Comparison of ENCODE assay signal across 17 cellular contexts in genomic region chr13:44818016-44818415, GRCh38.
DNase-seq lines count a peak whose midpoint lies in the region; ATAC-seq and TF ChIP-seq lines count a peak whose summit lies in the region.
"Had no signal": no experiment of that assay in that cellular context is flagged by ENCODE, and none has a peak within 500 bp of the region (broad histone marks: within the 10 kb centered on the region; RNA-seq: fewer than 3 reads in every experiment).

No MANE protein-coding gene starts in this region.

- H3K9me3 ChIP-seq in PC-9 (ENCODE audit: insufficient read depth, low read depth) (peaks cover 7% of the 10 kb centered on the region; the same call in 1 of the 2 replicates), trophoblast cell (ENCODE audit: insufficient read depth, low read depth, low read length) (no peaks in the 10 kb centered on the region)
- H3K9me3 ChIP-seq: BLaER1 treated with 17β-estradiol and CSF1 and Interleukin-3, amounts not matched to agents 10 nM and 100 nM had no signal

- no peak overlapping the region for H2AK5ac ChIP-seq in trophoblast cell (ENCODE audit: low read length)

- H3K4me1 ChIP-seq in PC-9 (replicated peaks; ENCODE audit: insufficient read depth) (peaks cover 63% of the 10 kb centered on the region), trophoblast cell (ENCODE audit: control insufficient read depth in 1 of 2, insufficient read depth in 2 of 2, low read length in 2 of 2) (peaks cover 27 to 35% of the 10 kb centered on the region in 2 experiments)

- no peak overlapping the region for H4K8ac ChIP-seq in trophoblast cell (ENCODE audit: low read depth, low read length)

- intact Hi-C loops in PC-9 (cut with micrococcal nuclease; ENCODE audit: unreplicated experiment), result loop anchor here (5.0 kb wide), 1 partner anchor 911 kb away; no protein-coding TSS in a partner anchor
- intact Hi-C loops in sciatic nerve (cut with DNase I), result no loop called here
- intact Hi-C loops in left colon (cut with DNase I, micrococcal nuclease), result no loop called here

- DNase-seq in NCI-H1417 (lab: John Stamatoyannopoulos, UW) (peak in 2 of 3 experiments; percentile 22 to 28), NCI-H1417 treated with DMSO at 0.1 percent for 48 hours (lab: John Stamatoyannopoulos, UW) (no peak), PC-9 (no peak), epithelial cell of prostate (ENCODE audit: low read depth, low spot score) (no peak), trophoblast cell (peak; percentile 71 to 91), sciatic nerve (ENCODE audit: low spot score) (no peak), OCI-M1 (lab: John Stamatoyannopoulos, UW) (no peak), left colon (no peak)
- DNase-seq: CD8-positive, alpha-beta memory T cell; DMS 273 treated with DMSO at 0.1 percent for 48 hours; NCI-H1436; NCI-H2029 treated with DMSO at 0.1 percent for 48 hours; NCI-H2171 treated with DMSO at 0.1 percent for 48 hours; NCI-H774 had no signal

- no peaks in the 10 kb centered on the region for H4K20me1 ChIP-seq in PC-9 (ENCODE audit: insufficient read depth)
- H4K20me1 ChIP-seq: BLaER1 treated with 17β-estradiol and CSF1 and Interleukin-3, amounts not matched to agents 10 nM and 100 nM had no signal

- H4K12ac ChIP-seq in trophoblast cell (ENCODE audit: low read depth, low read length), result no peak overlapping the region

- no peak for TF ChIP-seq CTCF in PC-9 (conservative IDR thresholded peaks at IDR 0.05)

- peak overlapping the region; percentile 98 for H2BK12ac ChIP-seq in trophoblast cell (ENCODE audit: low read length)

- H3K27ac ChIP-seq in PC-9 (peak overlapping the region; percentile 86), epithelial cell of prostate (peak overlapping the region; percentile 51), trophoblast cell (ENCODE audit: low read depth, low read length) (peak overlapping the region; percentile 43)
- H3K27ac ChIP-seq: 22Rv1; BLaER1 treated with 17β-estradiol and CSF1 and Interleukin-3, amounts not matched to agents 10 nM and 100 nM; SK-N-MC had no signal

- H3K27me3 ChIP-seq in PC-9 (ENCODE audit: insufficient read depth, low read depth) (no peaks in the 10 kb centered on the region), trophoblast cell (ENCODE audit: insufficient read depth, low read length) (no peaks in the 10 kb centered on the region)
- H3K27me3 ChIP-seq: BLaER1 treated with 17β-estradiol and CSF1 and Interleukin-3, amounts not matched to agents 10 nM and 100 nM had no signal

- H2AFZ ChIP-seq in PC-9 (no peak overlapping the region), trophoblast cell (ENCODE audit: insufficient read depth, low read length, poor library complexity) (no peak overlapping the region)

- peak overlapping the region; percentile 92 for H2BK120ac ChIP-seq in trophoblast cell (ENCODE audit: insufficient read depth, low read length, poor library complexity)

- ATAC-seq in sciatic nerve (no peak), left colon (no peak)

- WGBS in trophoblast cell (ENCODE audit: extremely low coverage, insufficient coverage, insufficient read length), result no CpG with 5 or more reads among the region's 5 CpGs

- H3K36me3 ChIP-seq in PC-9 (ENCODE audit: low read depth) (peaks cover 4% of the 10 kb centered on the region; the same call in 1 of the 2 replicates), trophoblast cell (ENCODE audit: control insufficient read depth in 1 of 2, insufficient read depth in 2 of 2, low read length in 2 of 2) (no peaks in the 10 kb centered on the region)
- H3K36me3 ChIP-seq: BLaER1 treated with 17β-estradiol and CSF1 and Interleukin-3, amounts not matched to agents 10 nM and 100 nM had no signal

- no peak overlapping the region for H3K9ac ChIP-seq in trophoblast cell (ENCODE audit: low read length)
- H3K9ac ChIP-seq: BLaER1 treated with 17β-estradiol and CSF1 and Interleukin-3, amounts not matched to agents 10 nM and 100 nM had no signal

- H3K4ac ChIP-seq in trophoblast cell (ENCODE audit: low read depth, low read length), result peak overlapping the region; percentile 73

- no peaks in the 10 kb centered on the region for H3K79me2 ChIP-seq in PC-9 (ENCODE audit: low read depth)
- H3K79me2 ChIP-seq in trophoblast cell (ENCODE audit: control insufficient read depth, insufficient read depth, low read length, poor library complexity), result no peaks in the 10 kb centered on the region

- H3K4me2 ChIP-seq in PC-9, result peak overlapping the region; percentile 46
- no peak overlapping the region for H3K4me2 ChIP-seq in trophoblast cell (ENCODE audit: low read length)

- H3K14ac ChIP-seq in trophoblast cell (ENCODE audit: low read length), result no peak overlapping the region

- peak overlapping the region; percentile 80 for H2BK5ac ChIP-seq in trophoblast cell (ENCODE audit: low read depth, low read length, poor library complexity)

- H3K4me3 ChIP-seq in PC-9 (no peak overlapping the region), trophoblast cell (ENCODE audit: low read depth, low read length) (no peak overlapping the region)
- H3K4me3 ChIP-seq: BLaER1 treated with 17β-estradiol and CSF1 and Interleukin-3, amounts not matched to agents 10 nM and 100 nM; SK-N-MC had no signal

- CTCF ChIA-PET in PC-9 (lab: Charles Lee), result interaction anchor here (0.6 to 1.7 kb wide), 2 partner anchors 244 to 335 kb away, joined by 3 to 5 read pairs; no protein-coding TSS in a partner anchor

- H3K9me2 ChIP-seq in PC-9 (ENCODE audit: insufficient read depth), result no peaks in the 10 kb centered on the region

- H3F3A ChIP-seq in PC-9 (ENCODE audit: insufficient read depth, low read depth), result peaks cover 52% of the 10 kb centered on the region

- H3K79me1 ChIP-seq in trophoblast cell (ENCODE audit: low read length), result peaks cover 31% of the 10 kb centered on the region

- no TSS peak for BruUV-seq in PC-9 (replicated peaks; lab: Mats Ljungman, UMichigan)

- H3K18ac ChIP-seq in trophoblast cell (ENCODE audit: low read length), result no peak overlapping the region

- H4K91ac ChIP-seq in trophoblast cell (ENCODE audit: low read depth, low read length), result peak overlapping the region; percentile 93

- no peak overlapping the region for H3K23ac ChIP-seq in trophoblast cell (ENCODE audit: low read length)

- POLR2A ChIA-PET in PC-9 (lab: Charles Lee; ENCODE audit: unreplicated experiment), result interaction anchor here (0.5 kb wide), 1 partner anchor 55 kb away, joined by 5 read pairs; no protein-coding TSS in a partner anchor

Comparison
In these comparisons a context has a peak if more than half of its experiments do, and no peak if none do; other contexts are left out.
1. DNase-seq: peak in NCI-H1417 (2 of 3) and trophoblast cell (2 of 2); none in NCI-H1417 treated with DMSO at 0.1 percent for 48 hours (single experiment), PC-9 (0 of 2), epithelial cell of prostate (single experiment), sciatic nerve (single experiment), OCI-M1 (single experiment) and left colon (0 of 2).
2. Peak in every context shown above with its lines, with median percentiles within 50 percentile points of each other: H3K27ac ChIP-seq.